8 cellular contexts compared by ENCODE assay signal in the genomic region with DNA sequence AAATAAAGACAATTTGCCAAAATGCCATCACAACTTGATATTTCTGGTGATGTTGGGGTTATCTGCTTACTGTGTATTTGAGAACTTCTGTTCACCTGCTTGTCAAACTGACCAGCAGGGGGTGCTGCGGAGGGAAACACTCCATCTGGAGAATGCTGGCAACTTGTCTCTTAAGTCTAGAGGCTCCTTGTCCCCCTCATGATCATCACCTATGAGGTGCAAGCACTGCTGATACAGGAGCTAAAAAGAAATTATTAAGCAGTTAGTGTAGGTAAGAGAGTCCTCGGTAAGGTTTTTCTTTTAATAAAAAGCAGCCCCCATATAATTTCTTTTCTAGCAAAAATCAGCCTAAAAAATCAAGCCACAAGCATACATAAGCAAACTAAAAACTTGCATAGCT. TPM values are rescaled to one million over a fixed set of nuclear protein-coding genes. Genes with fewer than 3 reads are reported as not detected.
DNase-seq lines count a peak whose midpoint lies in the region; ATAC-seq lines count a peak whose summit lies in the region.

No MANE protein-coding gene starts in this region.

- H3K27me3 Mint-ChIP-seq in activated T-helper 2 cell treated with anti-CD3 and anti-CD28 coated beads, Interferon-gamma antibody, Interleukin-2, Interleukin-4, amounts not matched to agents 10 μg/mL and 5 μg/mL and 100 μg/mL, durations not matched to agents 14 hours and 24 hours and 36 hours (ENCODE audit: low read depth) = peaks cover 23% of the 10 kb centered on the region

- ATAC-seq in HG02623 (IDR thresholded peaks at IDR 0.05; ENCODE audit: unreplicated experiment) = peak; percentile 37

- no peaks in the 10 kb centered on the region for H3K36me3 Mint-ChIP-seq in activated T-helper 2 cell treated with anti-CD3 and anti-CD28 coated beads, Interferon-gamma antibody, Interleukin-2, Interleukin-4, amounts not matched to agents 10 μg/mL and 5 μg/mL and 100 μg/mL, durations not matched to agents 14 hours and 24 hours and 36 hours (ENCODE audit: low read depth)

- peaks cover 4% of the 10 kb centered on the region for H3K4me1 Mint-ChIP-seq in activated T-helper 2 cell treated with anti-CD3 and anti-CD28 coated beads, Interferon-gamma antibody, Interleukin-2, Interleukin-4, amounts not matched to agents 10 μg/mL and 5 μg/mL and 100 μg/mL, durations not matched to agents 14 hours and 24 hours and 36 hours (ENCODE audit: low read depth)

- intact Hi-C loops in activated T-helper 2 cell treated with anti-CD3 and anti-CD28 coated beads, Interferon-gamma antibody, Interleukin-2, Interleukin-4, amounts not matched to agents 10 μg/mL and 5 μg/mL and 100 μg/mL, durations not matched to agents 14 hours and 24 hours and 36 hours (cut with micrococcal nuclease) = loop anchor here (1.0 kb wide), 2 partner anchors 83 to 105 kb away; no protein-coding TSS in a partner anchor
- intact Hi-C loops in head of caudate nucleus (cut with DNase I) = no loop called here

- DNase-seq in NCI-H1092 (lab: John Stamatoyannopoulos, UW) (peak; percentile 3), NCI-H1092 treated with DMSO at 0.1 percent for 48 hours (lab: John Stamatoyannopoulos, UW) (no peak), RPMI7951 (ENCODE audit: low read depth) (peak; percentile 50), head of caudate nucleus (peak; percentile 27 to 91 (median 74)), renal cortical epithelial cell (ENCODE audit: low read depth) (peak; percentile 42), DMS79 treated with DMSO at 0.1 percent for 48 hours (lab: John Stamatoyannopoulos, UW) (no peak)
- peak; percentile 54 for DNase-seq in activated T-helper 2 cell treated with anti-CD3 and anti-CD28 coated beads, Interferon-gamma antibody, Interleukin-2, Interleukin-4, amounts not matched to agents 10 μg/mL and 5 μg/mL and 100 μg/mL, durations not matched to agents 14 hours and 24 hours and 36 hours (ENCODE audit: low spot score)

- no peak overlapping the region for H3K27ac Mint-ChIP-seq in activated T-helper 2 cell treated with anti-CD3 and anti-CD28 coated beads, Interferon-gamma antibody, Interleukin-2, Interleukin-4, amounts not matched to agents 10 μg/mL and 5 μg/mL and 100 μg/mL, durations not matched to agents 14 hours and 24 hours and 36 hours

- no peak overlapping the region for H3K4me3 Mint-ChIP-seq in activated T-helper 2 cell treated with anti-CD3 and anti-CD28 coated beads, Interferon-gamma antibody, Interleukin-2, Interleukin-4, amounts not matched to agents 10 μg/mL and 5 μg/mL and 100 μg/mL, durations not matched to agents 14 hours and 24 hours and 36 hours (ENCODE audit: low read depth)

- H3K9me3 Mint-ChIP-seq in activated T-helper 2 cell treated with anti-CD3 and anti-CD28 coated beads, Interferon-gamma antibody, Interleukin-2, Interleukin-4, amounts not matched to agents 10 μg/mL and 5 μg/mL and 100 μg/mL, durations not matched to agents 14 hours and 24 hours and 36 hours = no peaks in the 10 kb centered on the region

RNA-seq across cellular contexts. Expression of a gene that starts 32.7 kb away (rescaled TPM):
- not detected in 2 replicates for total RNA-seq in RPMI7951 (2014; rRNA removed; shearing (Covaris generic))
- total RNA-seq in activated T-helper 2 cell treated with anti-CD3 and anti-CD28 coated beads, Interferon-gamma antibody, Interleukin-2, Interleukin-4, amounts not matched to agents 10 μg/mL and 5 μg/mL and 100 μg/mL, durations not matched to agents 14 hours and 24 hours and 36 hours = not detected in 2 replicates
- not detected in 2 replicates for total RNA-seq in renal cortical epithelial cell

RNA-seq across cellular contexts. Expression of a gene that starts 53.6 kb away (rescaled TPM):
- 21.1 and 34.0 TPM in 2 replicates for total RNA-seq in RPMI7951 (2014; rRNA removed; shearing (Covaris generic))
- 57.6 and 59.4 TPM in 2 replicates for total RNA-seq in activated T-helper 2 cell treated with anti-CD3 and anti-CD28 coated beads, Interferon-gamma antibody, Interleukin-2, Interleukin-4, amounts not matched to agents 10 μg/mL and 5 μg/mL and 100 μg/mL, durations not matched to agents 14 hours and 24 hours and 36 hours
- total RNA-seq in renal cortical epithelial cell = 0.89 and 9.2 TPM in 2 replicates

Comparison
In these comparisons a context has a peak if more than half of its experiments do, and no peak if none do; other contexts are left out.
1. DNase-seq: peak in NCI-H1092 (single experiment), RPMI7951 (single experiment), activated T-helper 2 cell treated with anti-CD3 and anti-CD28 coated beads, Interferon-gamma antibody, Interleukin-2, Interleukin-4, amounts not matched to agents 10 μg/mL and 5 μg/mL and 100 μg/mL, durations not matched to agents 14 hours and 24 hours and 36 hours (single experiment), head of caudate nucleus (42 of 42) and renal cortical epithelial cell (single experiment); none in NCI-H1092 treated with DMSO at 0.1 percent for 48 hours (single experiment) and DMS79 treated with DMSO at 0.1 percent for 48 hours (single experiment).